Comparison of ENCODE assay signal across 16 cellular contexts in the genomic region with DNA sequence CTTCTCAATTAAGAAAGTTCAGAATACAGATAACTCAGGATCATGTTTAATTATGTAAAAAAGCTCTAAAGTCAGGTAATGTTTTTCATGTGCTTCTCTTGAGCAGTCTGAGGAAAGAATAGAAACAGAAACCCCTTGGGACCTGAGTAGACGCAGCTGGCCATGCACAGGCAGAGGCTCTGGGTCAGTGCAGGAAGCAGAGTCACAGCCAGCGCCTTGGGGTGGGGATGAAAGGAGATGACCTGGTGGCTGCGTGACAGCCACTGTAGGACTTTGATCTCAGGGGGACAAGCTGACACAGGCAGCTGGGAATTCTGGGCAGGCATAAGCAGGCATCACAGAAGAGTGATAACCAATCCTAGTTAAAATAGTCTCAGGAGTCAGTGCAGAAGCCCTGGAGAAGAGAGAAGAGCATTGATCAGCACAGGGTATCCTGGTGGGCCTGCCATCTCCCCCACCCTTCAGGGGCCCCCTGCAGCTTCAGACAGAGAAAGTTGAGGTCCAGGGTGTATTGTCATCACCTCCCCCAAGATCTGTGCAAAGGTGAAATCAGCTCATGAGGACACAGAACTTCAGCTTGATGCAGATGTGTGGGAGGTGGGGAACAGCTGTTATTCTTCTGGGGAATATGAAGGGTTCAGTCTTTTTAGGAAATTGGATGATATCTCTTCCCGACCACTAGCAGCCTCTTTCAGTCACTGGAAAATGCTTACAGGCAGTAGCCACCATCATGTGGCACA. TPM values are rescaled to one million over a fixed set of nuclear protein-coding genes. Genes with fewer than 3 reads are reported as not detected.
DNase-seq lines count a peak whose midpoint lies in the region; ATAC-seq and TF ChIP-seq lines count a peak whose summit lies in the region.
"Had no signal": no experiment of that assay in that cellular context is flagged by ENCODE, and none has a peak within 500 bp of the region (broad histone marks: within the 10 kb centered on the region; RNA-seq: fewer than 3 reads in every experiment).

No MANE protein-coding gene starts in this region.

- H3K4me1 Mint-ChIP-seq in MCF 10A (ENCODE audit: insufficient read depth, unreplicated experiment): no peaks in the 10 kb centered on the region

- no peak overlapping the region for H3K27ac Mint-ChIP-seq in MCF 10A (ENCODE audit: low read depth, unreplicated experiment)

- DNase-seq in SW480 (ENCODE audit: low spot score): peak; percentile 71
- DNase-seq in midbrain (lab: John Stamatoyannopoulos, UW): no peak
- DNase-seq in MCF 10A (ENCODE audit: unreplicated experiment): no peak
- DNase-seq in HT-29 (ENCODE audit: low spot score): no peak
- DNase-seq in COR-L47 (lab: John Stamatoyannopoulos, UW): no peak
- DNase-seq: DMS79 treated with DMSO at 0.1 percent for 48 hours; heart right ventricle; NCI-H2171; stimulated activated CD4-positive, alpha-beta T cell treated with anti-CD3 and anti-CD28 coated beads, Interleukin-2, amount 100 ng/mL, for 24 hours; WERI-Rb-1 had no signal

- H3K4me3 Mint-ChIP-seq in MCF 10A (ENCODE audit: unreplicated experiment): no peak overlapping the region

- TF ChIP-seq CTCF in MCF 10A (IDR thresholded peaks at IDR 0.05; ENCODE audit: unreplicated experiment): no peak

- H3K4me1 ChIP-seq in BLaER1: peaks cover 5% of the 10 kb centered on the region; the same call in 1 of the 2 replicates

- H3K27ac ChIP-seq in BLaER1: no peak overlapping the region
- H3K27ac ChIP-seq: coronary artery, heart right ventricle, WERI-Rb-1 had no signal

- peaks cover 46% of the 10 kb centered on the region for H3K27me3 Mint-ChIP-seq in MCF 10A (ENCODE audit: insufficient read depth, unreplicated experiment)

- no peak overlapping the region for H3K4me3 ChIP-seq in BLaER1
- H3K4me3 ChIP-seq: coronary artery, heart right ventricle had no signal

- H3K9ac ChIP-seq in BLaER1: no peak overlapping the region

- ATAC-seq in GM19035 (IDR thresholded peaks at IDR 0.05; ENCODE audit: unreplicated experiment): peak; percentile 65
- peak; percentile 68 for ATAC-seq in HG02943 (IDR thresholded peaks at IDR 0.05; ENCODE audit: low read depth, unreplicated experiment)

- H3K9me3 Mint-ChIP-seq in MCF 10A (ENCODE audit: unreplicated experiment): no peaks in the 10 kb centered on the region

- peak overlapping the region; percentile 26; the same call in 1 of the 2 replicates for H3K4me2 ChIP-seq in BLaER1

- H3K9me3 ChIP-seq in BLaER1: no peaks in the 10 kb centered on the region
- H3K9me3 ChIP-seq: heart right ventricle had no signal

- no peaks in the 10 kb centered on the region for H4K20me1 ChIP-seq in BLaER1

- intact Hi-C loops in MCF 10A (cut with micrococcal nuclease): no loop called here

- H3K36me3 Mint-ChIP-seq in MCF 10A (ENCODE audit: insufficient read depth, unreplicated experiment): no peaks in the 10 kb centered on the region

- no TSS peak for BruUV-seq in MCF 10A (replicated peaks; lab: Mats Ljungman, UMichigan)

- CTCF ChIA-PET in MCF 10A (lab: Yijun Ruan, JAX): no interaction called here

- peaks cover 4% of the 10 kb centered on the region for H3K27me3 ChIP-seq in BLaER1

- no peaks in the 10 kb centered on the region for H3K36me3 ChIP-seq in BLaER1
- H3K36me3 ChIP-seq: WERI-Rb-1 had no signal

- POLR2A ChIA-PET in MCF 10A (lab: Yijun Ruan, JAX): interaction anchor here (0.6 kb wide), 1 partner anchor 101 kb away, joined by 3 read pairs; no protein-coding TSS in a partner anchor

RNA-seq across cellular contexts. Expression of a gene that starts 6.4 kb away (rescaled TPM):
- total RNA-seq in MCF 10A (2022): not detected in 2 replicates
- total RNA-seq in HT-29 (2014; rRNA removed; shearing (Covaris generic)): not detected in 2 replicates
- total RNA-seq: M059J had no signal

RNA-seq across cellular contexts. Expression of a gene that starts 22.8 kb away (rescaled TPM):
- total RNA-seq in MCF 10A (2022): not detected in 2 replicates
- total RNA-seq in HT-29 (2014; rRNA removed; shearing (Covaris generic)): not detected in 2 replicates
- total RNA-seq: M059J, renal cortical epithelial cell had no signal
